8 cellular contexts compared by ENCODE assay signal in the genomic region with DNA sequence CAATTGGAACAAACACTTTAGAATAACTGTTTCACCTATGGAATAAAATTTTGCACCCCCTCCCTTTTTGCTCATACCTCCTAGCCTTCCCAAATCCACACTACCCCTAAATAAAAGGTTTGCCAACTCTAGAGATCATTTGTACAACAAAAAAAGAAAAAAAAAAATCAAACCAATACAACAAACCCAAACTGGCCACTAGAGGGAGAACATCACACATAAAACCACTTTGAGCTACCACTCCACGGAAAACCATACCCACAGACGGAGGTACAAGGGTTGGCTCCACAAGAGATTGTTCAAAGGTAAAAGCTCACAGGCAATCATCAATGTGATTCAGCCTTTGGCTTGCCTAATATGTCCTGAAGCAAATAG. TPM values are rescaled to one million over a fixed set of nuclear protein-coding genes. Genes with fewer than 3 reads are reported as not detected.
DNase-seq lines count a peak whose midpoint lies in the region; ATAC-seq, FAIRE-seq and TF ChIP-seq lines count a peak whose summit lies in the region.

No MANE protein-coding gene starts in this region.

- H2AFZ ChIP-seq in keratinocyte (ENCODE audit: control insufficient read depth, low read length) = no peak overlapping the region

- ATAC-seq in HG02623 (IDR thresholded peaks at IDR 0.05; ENCODE audit: unreplicated experiment) = peak; percentile 89

- H3K9me3 ChIP-seq in keratinocyte (ENCODE audit: control insufficient read depth, low read depth, low read length) = no peaks in the 10 kb centered on the region

- H3K4me3 ChIP-seq in brain microvascular endothelial cell (ENCODE audit: low read depth, low read length) (no peak overlapping the region), keratinocyte (ENCODE audit: control insufficient read depth in 2 of 3, extremely low read depth in 1 of 3, insufficient read depth in 2 of 3, low read depth in 1 of 3, low read length in 3 of 3) (no peak overlapping the region)

- in situ Hi-C loops in brain microvascular endothelial cell (cut with HindIII; ENCODE audit: low pct_ligation_motif_present, low sequenced_read_pairs) = no loop called here

- H3K4me3 Mint-ChIP-seq in T-helper 1 cell treated with Interleukin-12 subunit alpha and Interleukin-12 subunit beta and Interleukin-4 antibody, amounts not matched to agents 30 μg/mL and 1 μg/mL, for 36 hours = peak overlapping the region; percentile 34

- dilution Hi-C loops in keratinocyte (cut with MboI; ENCODE audit: extremely low pct_ligation_motif_present, low sequenced_read_pairs) = no loop called here

- no peaks in the 10 kb centered on the region for H3K9me3 Mint-ChIP-seq in T-helper 1 cell treated with Interleukin-12 subunit alpha and Interleukin-12 subunit beta and Interleukin-4 antibody, amounts not matched to agents 30 μg/mL and 1 μg/mL, for 36 hours

- H3K9me1 ChIP-seq in keratinocyte (ENCODE audit: control insufficient read depth, extremely low read depth, insufficient read depth, low read length) = no peaks in the 10 kb centered on the region

- TF ChIP-seq CTCF in brain microvascular endothelial cell (IDR thresholded peaks at IDR 0.05; ENCODE audit: low read depth, low read length, missing control alignments) (peak; percentile 66), keratinocyte (optimal IDR thresholded peaks at IDR 0.05 in 1 of 3, IDR thresholded peaks at IDR 0.05 in 1 of 3, conservative IDR thresholded peaks at IDR 0.05 in 1 of 3; ENCODE audit: extremely low read depth in 1 of 3, insufficient read depth in 2 of 3, low read length in 3 of 3) (peak; percentile 50 to 65 (median 62))

- H3K27ac ChIP-seq in brain microvascular endothelial cell = no peak overlapping the region
- H3K27ac ChIP-seq in keratinocyte (ENCODE audit: control insufficient read depth, insufficient read depth, low read length) = no peak overlapping the region

- no peak for FAIRE-seq in keratinocyte (lab: Jason Lieb, UNC)

- H3K9ac ChIP-seq in keratinocyte (ENCODE audit: control insufficient read depth, extremely low read depth, insufficient read depth, low read length) = no peak overlapping the region

- no peaks in the 10 kb centered on the region for H3K4me1 ChIP-seq in keratinocyte (ENCODE audit: control insufficient read depth, extremely low read depth, insufficient read depth, low read length)

- H3K27me3 Mint-ChIP-seq in T-helper 1 cell treated with Interleukin-12 subunit alpha and Interleukin-12 subunit beta and Interleukin-4 antibody, amounts not matched to agents 30 μg/mL and 1 μg/mL, for 36 hours (ENCODE audit: low read depth) = peaks cover 8% of the 10 kb centered on the region

- H3K27me3 ChIP-seq in brain microvascular endothelial cell (replicated peaks) (no peaks in the 10 kb centered on the region), keratinocyte (ENCODE audit: control insufficient read depth, extremely low read depth, insufficient read depth, low read length) (no peaks in the 10 kb centered on the region)

- peaks cover 14% of the 10 kb centered on the region for H3K4me1 Mint-ChIP-seq in T-helper 1 cell treated with Interleukin-12 subunit alpha and Interleukin-12 subunit beta and Interleukin-4 antibody, amounts not matched to agents 30 μg/mL and 1 μg/mL, for 36 hours (ENCODE audit: low read depth)

- peaks cover 3% of the 10 kb centered on the region for H3K36me3 Mint-ChIP-seq in T-helper 1 cell treated with Interleukin-12 subunit alpha and Interleukin-12 subunit beta and Interleukin-4 antibody, amounts not matched to agents 30 μg/mL and 1 μg/mL, for 36 hours (ENCODE audit: low read depth)

- H3K27ac Mint-ChIP-seq in T-helper 1 cell treated with Interleukin-12 subunit alpha and Interleukin-12 subunit beta and Interleukin-4 antibody, amounts not matched to agents 30 μg/mL and 1 μg/mL, for 36 hours = no peak overlapping the region

- no peaks in the 10 kb centered on the region for H3K79me2 ChIP-seq in keratinocyte (ENCODE audit: control insufficient read depth, insufficient read depth, low read length)

- no peaks in the 10 kb centered on the region for H4K20me1 ChIP-seq in keratinocyte (ENCODE audit: control insufficient read depth, extremely low read depth, insufficient read depth, low read length)

- no peak overlapping the region for H3K4me2 ChIP-seq in keratinocyte (ENCODE audit: control insufficient read depth, extremely low read depth, insufficient read depth, low read depth, low read length)

- DNase-seq in activated CD4-positive, CD25-positive, alpha-beta regulatory T cell treated with anti-CD3 and anti-CD28 coated beads, Interleukin-2, amount 50 U/mL, for 16 hours (ENCODE audit: low read depth, low spot score) = peak; percentile 30
- DNase-seq in activated CD4-positive, CD25-positive, alpha-beta regulatory T cell treated with anti-CD3 and anti-CD28 coated beads, Interleukin-2, amount 50 U/mL, for 72 hours = no peak
- DNase-seq in NCI-H1048 (lab: John Stamatoyannopoulos, UW) = peak; percentile 14
- peak; percentile 44 for DNase-seq in brain microvascular endothelial cell
- DNase-seq in keratinocyte (ENCODE audit: low read depth, low spot score) = peak; percentile 5
- peak; percentile 9 to 27 (median 20) for DNase-seq in stimulated activated CD4-positive, alpha-beta T cell treated with anti-CD3 and anti-CD28 coated beads, Interleukin-1b, Interleukin-23, amount 100 ng/mL, for 24 hours (ENCODE audit: low read depth in 4 of 4, low spot score in 1 of 4)

- H3K36me3 ChIP-seq in brain microvascular endothelial cell (replicated peaks) (no peaks in the 10 kb centered on the region), keratinocyte (ENCODE audit: control insufficient read depth in 2 of 2, extremely low read depth in 1 of 2, insufficient read depth in 2 of 2, low read length in 2 of 2) (no peaks in the 10 kb centered on the region)

RNA-seq across cellular contexts. Expression of gene SETMAR, which starts 47.6 kb away (rescaled TPM):
- 11.7 to 12.7 TPM (median 11.8 TPM) in 3 replicates for polyA plus RNA-seq in keratinocyte
- 4.7 TPM for polyA plus RNA-seq in keratinocyte (2011; ENCODE audit: low read depth)
- 6.9 and 10.9 TPM in 2 replicates for polyA plus RNA-seq in keratinocyte (2011; cell fraction: cytosol; rRNA removed)
- polyA plus RNA-seq in keratinocyte (2011; cell fraction: nucleus; rRNA removed) = 13.1 and 13.7 TPM in 2 replicates
- 7.1 and 9.2 TPM in 2 replicates for polyA plus RNA-seq in keratinocyte (2012; ENCODE audit: low replicate concordance)
- polyA minus RNA-seq in keratinocyte = 5.8 to 12.1 TPM (median 5.9 TPM) in 3 replicates
- 4.8 TPM for polyA minus RNA-seq in keratinocyte (2011; cell fraction: cytosol; rRNA and poly(A)+ RNA removed)
- 3.3 and 6.9 TPM in 2 replicates for polyA minus RNA-seq in keratinocyte (2011; cell fraction: nucleus; rRNA and poly(A)+ RNA removed)
